ENCODE assay signal across 7 cellular contexts in genomic region chr9:137550958-137551655, GRCh38. TPM values are rescaled to one million over a fixed set of nuclear protein-coding genes. Genes with fewer than 3 reads are reported as not detected.
DNase-seq lines count a peak whose midpoint lies in the region; ATAC-seq, FAIRE-seq and TF ChIP-seq lines count a peak whose summit lies in the region.

No MANE protein-coding gene starts in this region.

- H3K27ac Mint-ChIP-seq in IgD-negative memory B cell: peak overlapping the region in 2 of 3 donors; percentile 23 to 81

- no peaks in the 10 kb centered on the region for H3K27me3 ChIP-seq in tibial artery

- DNase-seq in RCC 7860 (ENCODE audit: low spot score): peak; percentile 54
- no peak for DNase-seq in choroid plexus epithelial cell (ENCODE audit: low read depth)
- peak; percentile 52 for DNase-seq in medulla oblongata (ENCODE audit: extremely low spot score)
- peak in 1 of 2 donors; percentile 62 for DNase-seq in tibial artery

- peak; percentile 48 for ATAC-seq in GM21737 (IDR thresholded peaks at IDR 0.05; ENCODE audit: unreplicated experiment)

- H3K9me3 Mint-ChIP-seq in IgD-negative memory B cell: no peaks in the 10 kb centered on the region

- intact Hi-C loops in tibial artery (cut with DNase I; ENCODE audit: low total_unique reads): no loop called here

- H3K36me3 Mint-ChIP-seq in IgD-negative memory B cell: peaks cover under 1% of the 10 kb centered on the region

- H3K27me3 Mint-ChIP-seq in IgD-negative memory B cell: no peaks in the 10 kb centered on the region

- H3K9me3 ChIP-seq in tibial artery: no peaks in the 10 kb centered on the region

- H3K4me3 ChIP-seq in choroid plexus epithelial cell (ENCODE audit: low read depth, low read length) (peak overlapping the region; percentile 70), tibial artery (peak overlapping the region; percentile 85 to 92)

- H3K4me3 Mint-ChIP-seq in IgD-negative memory B cell: peak overlapping the region; percentile 76 to 93 (median 86)

- H3K4me1 Mint-ChIP-seq in IgD-negative memory B cell: peaks cover 12 to 16% (median 15%) of the 10 kb centered on the region in 3 donors

- H3K27ac ChIP-seq in tibial artery: peak overlapping the region; percentile 86 to 98

- H3K36me3 ChIP-seq in tibial artery: peaks cover 13 to 32% (median 29%) of the 10 kb centered on the region in 3 donors

- peaks cover 0 to 32% (median 23%) of the 10 kb centered on the region in 4 donors for H3K4me1 ChIP-seq in tibial artery

- TF ChIP-seq CTCF in GM12872 (IDR thresholded peaks at IDR 0.05; ENCODE audit: insufficient read depth, low read depth, low read length): peak; percentile 48; the same call in 2 of the 3 replicates
- TF ChIP-seq CTCF in choroid plexus epithelial cell (conservative IDR thresholded peaks at IDR 0.05; ENCODE audit: low read depth, low read length): peak; percentile 52
- peak; percentile 37 to 56 for TF ChIP-seq CTCF in tibial artery (IDR thresholded peaks at IDR 0.05)

- FAIRE-seq in RCC 7860 (lab: Jason Lieb, UNC): no peak

RNA-seq across cellular contexts. Expression of gene MRPL41, which starts 0.6 kb away (rescaled TPM):
- polyA plus RNA-seq in IgD-negative memory B cell: 44.9 TPM

RNA-seq across cellular contexts. Expression of gene PNPLA7, which starts 0.9 kb away (rescaled TPM):
- polyA plus RNA-seq in IgD-negative memory B cell: 2.7 TPM

RNA-seq across cellular contexts. Expression of gene DPH7, which starts 27.6 kb away (rescaled TPM):
- polyA plus RNA-seq in IgD-negative memory B cell: 38.3 TPM

RNA-seq across cellular contexts. Expression of gene ZMYND19, which starts 39.2 kb away (rescaled TPM):
- polyA plus RNA-seq in IgD-negative memory B cell: 8.8 TPM

RNA-seq across cellular contexts. Expression of gene ARRDC1, which starts 54.4 kb away (rescaled TPM):
- 49.2 TPM for polyA plus RNA-seq in IgD-negative memory B cell
